ENCODE assay signal across 20 cellular contexts in the genomic region with DNA sequence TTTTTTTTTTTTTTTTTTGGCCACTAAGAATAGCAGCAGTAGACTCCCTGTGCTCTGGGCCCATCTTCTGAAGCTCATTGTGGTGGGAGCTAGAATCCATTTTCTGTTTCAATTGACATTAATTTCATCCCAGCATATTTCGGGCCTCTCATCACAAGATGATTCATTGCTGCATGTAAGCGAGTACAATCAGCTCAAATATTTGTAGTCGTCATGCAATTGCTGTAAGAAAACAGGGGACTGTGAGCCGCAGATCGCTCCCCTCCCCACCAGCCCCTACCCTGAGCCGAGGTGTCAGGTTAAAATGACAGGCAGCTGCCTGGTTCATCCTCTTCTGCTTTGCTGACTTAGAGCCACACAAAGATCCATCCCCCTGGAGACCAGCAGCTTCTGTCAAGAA.
DNase-seq lines count a peak whose midpoint lies in the region; ATAC-seq and TF ChIP-seq lines count a peak whose summit lies in the region.
"Had no signal": no experiment of that assay in that cellular context is flagged by ENCODE, and none has a peak within 500 bp of the region (broad histone marks: within the 10 kb centered on the region; RNA-seq: fewer than 3 reads in every experiment).

No MANE protein-coding gene starts in this region.

- H3K4me2 ChIP-seq in mesenchymal stem cell (ENCODE audit: low read length, poor library complexity, severe bottlenecking), result no peak overlapping the region

- no peaks in the 10 kb centered on the region for H3K9me3 Mint-ChIP-seq in chondrocyte (ENCODE audit: low read depth)
- peaks cover 1% of the 10 kb centered on the region for H3K9me3 Mint-ChIP-seq in activated naive CD8-positive, alpha-beta T cell treated with anti-CD3 and anti-CD28 coated beads for 36 hours
- H3K9me3 Mint-ChIP-seq in activated CD8-positive, alpha-beta T cell treated with anti-CD3 and anti-CD28 coated beads for 36 hours, result no peaks in the 10 kb centered on the region
- H3K9me3 Mint-ChIP-seq: effector memory CD8-positive, alpha-beta T cell; mesothelial cell of epicardium had no signal

- H2BK120ac ChIP-seq in mesenchymal stem cell (ENCODE audit: low read depth, low read length), result no peak overlapping the region

- no peak overlapping the region for H3K14ac ChIP-seq in mesenchymal stem cell (ENCODE audit: low read length in 2 of 2)

- peak; percentile 72 for DNase-seq in AG08395 (ENCODE audit: low spot score)
- peak; percentile 13 for DNase-seq in HT1080 (ENCODE audit: low read depth)
- DNase-seq in chondrocyte (ENCODE audit: low spot score), result no peak
- peak; percentile 37 for DNase-seq in mesenchymal stem cell
- no peak for DNase-seq in activated CD4-positive, CD25-positive, alpha-beta regulatory T cell treated with anti-CD3 and anti-CD28 coated beads, Interleukin-2, amount 50 U/mL, for 72 hours
- no peak for DNase-seq in activated naive CD8-positive, alpha-beta T cell treated with anti-CD3 and anti-CD28 coated beads for 36 hours
- no peak for DNase-seq in activated CD8-positive, alpha-beta T cell treated with anti-CD3 and anti-CD28 coated beads for 36 hours
- DNase-seq: activated CD4-positive, alpha-beta T cell treated with anti-CD3 and anti-CD28 coated beads for 36 hours; activated T-cell treated with anti-CD3 and anti-CD28 coated beads, Interleukin-2, amount 50 U/mL, for 72 hours; AML-193; body of pancreas; DMS 273 treated with DMSO at 0.1 percent for 48 hours; effector memory CD8-positive, alpha-beta T cell; NCI-H1417 treated with DMSO at 0.1 percent for 48 hours; NCI-H510A; T-helper 17 cell had no signal

- H4K91ac ChIP-seq in mesenchymal stem cell (ENCODE audit: low read length), result no peak overlapping the region

- no peaks in the 10 kb centered on the region for H3K79me1 ChIP-seq in mesenchymal stem cell (replicated peaks; ENCODE audit: low read length, poor library complexity, severe bottlenecking)

- no peak overlapping the region for H3K23ac ChIP-seq in mesenchymal stem cell (ENCODE audit: low read length in 2 of 2)

- no peaks in the 10 kb centered on the region for H3K27me3 ChIP-seq in mesenchymal stem cell (ENCODE audit: control insufficient read depth in 1 of 2, insufficient read depth in 1 of 2, low read length in 2 of 2)
- H3K27me3 ChIP-seq: body of pancreas, tibial nerve had no signal

- TF ChIP-seq CTCF in chondrocyte (IDR thresholded peaks at IDR 0.05), result peak; percentile 4
- no peak for TF ChIP-seq CTCF in activated CD8-positive, alpha-beta T cell treated with anti-CD3 and anti-CD28 coated beads for 36 hours (IDR thresholded peaks at IDR 0.05)

- H3K18ac ChIP-seq in mesenchymal stem cell (ENCODE audit: low read depth in 1 of 2, low read length in 2 of 2), result no peak overlapping the region

- H2BK5ac ChIP-seq in mesenchymal stem cell (ENCODE audit: low read depth, low read length, poor library complexity, severe bottlenecking), result no peak overlapping the region

- H2BK12ac ChIP-seq in mesenchymal stem cell (ENCODE audit: low read length in 2 of 2), result no peak overlapping the region

- no peaks in the 10 kb centered on the region for H3K36me3 ChIP-seq in mesenchymal stem cell (ENCODE audit: control insufficient read depth in 1 of 2, insufficient read depth in 2 of 2, low read depth in 1 of 2, low read length in 2 of 2)
- H3K36me3 ChIP-seq: tibial nerve had no signal

- no peak overlapping the region for H2AFZ ChIP-seq in mesenchymal stem cell (ENCODE audit: low read depth, low read length)

- H3K4me1 Mint-ChIP-seq in chondrocyte (ENCODE audit: low read depth), result peaks cover 28% of the 10 kb centered on the region
- H3K4me1 Mint-ChIP-seq in activated naive CD8-positive, alpha-beta T cell treated with anti-CD3 and anti-CD28 coated beads for 36 hours, result no peaks in the 10 kb centered on the region
- H3K4me1 Mint-ChIP-seq in activated CD8-positive, alpha-beta T cell treated with anti-CD3 and anti-CD28 coated beads for 36 hours (ENCODE audit: low read depth), result no peaks in the 10 kb centered on the region
- H3K4me1 Mint-ChIP-seq: activated CD4-positive, alpha-beta T cell treated with anti-CD3 and anti-CD28 coated beads for 36 hours; IgD-negative memory B cell; T-helper 17 cell had no signal

- H3K4me3 ChIP-seq in mesenchymal stem cell (ENCODE audit: insufficient read depth in 1 of 2, low read depth in 1 of 2, low read length in 2 of 2), result no peak overlapping the region
- H3K4me3 ChIP-seq: body of pancreas, tibial nerve had no signal

- 67% methylated on average over 6 of the region's 6 CpGs for WGBS in mesenchymal stem cell

- H3K4me1 ChIP-seq in mesenchymal stem cell (ENCODE audit: control insufficient read depth, insufficient read depth, low read depth, low read length), result no peaks in the 10 kb centered on the region
- H3K4me1 ChIP-seq: body of pancreas had no signal

- CTCF ChIA-PET in activated CD8-positive, alpha-beta T cell treated with anti-CD3 and anti-CD28 coated beads for 36 hours (lab: Charles Lee), result no interaction called here

- no peak for ATAC-seq in HG03520 (IDR thresholded peaks at IDR 0.05; ENCODE audit: unreplicated experiment)
- no peak for ATAC-seq in activated CD8-positive, alpha-beta T cell treated with anti-CD3 and anti-CD28 coated beads for 36 hours
- ATAC-seq: activated CD4-positive, alpha-beta T cell treated with anti-CD3 and anti-CD28 coated beads for 36 hours; activated T-cell treated with anti-CD3 and anti-CD28 coated beads, Interleukin-2, amount 50 U/mL, for 72 hours; body of pancreas; effector memory CD8-positive, alpha-beta T cell; T-helper 17 cell had no signal

- no peaks in the 10 kb centered on the region for H3K36me3 Mint-ChIP-seq in chondrocyte (ENCODE audit: low read depth)
- H3K36me3 Mint-ChIP-seq in activated naive CD8-positive, alpha-beta T cell treated with anti-CD3 and anti-CD28 coated beads for 36 hours, result no peaks in the 10 kb centered on the region
- no peaks in the 10 kb centered on the region for H3K36me3 Mint-ChIP-seq in activated CD8-positive, alpha-beta T cell treated with anti-CD3 and anti-CD28 coated beads for 36 hours (ENCODE audit: low read depth)
- H3K36me3 Mint-ChIP-seq: IgD-negative memory B cell, mesothelial cell of epicardium had no signal

- no peak overlapping the region for H3K27ac ChIP-seq in mesenchymal stem cell (ENCODE audit: low read length, poor library complexity, severe bottlenecking)
- H3K27ac ChIP-seq: body of pancreas had no signal

- H4K8ac ChIP-seq in mesenchymal stem cell (ENCODE audit: low read length), result no peak overlapping the region

- peaks cover 1% of the 10 kb centered on the region for H3K27me3 Mint-ChIP-seq in chondrocyte (ENCODE audit: low read depth)
- H3K27me3 Mint-ChIP-seq in activated naive CD8-positive, alpha-beta T cell treated with anti-CD3 and anti-CD28 coated beads for 36 hours, result no peaks in the 10 kb centered on the region
- H3K27me3 Mint-ChIP-seq in activated CD8-positive, alpha-beta T cell treated with anti-CD3 and anti-CD28 coated beads for 36 hours, result no peaks in the 10 kb centered on the region
- H3K27me3 Mint-ChIP-seq: effector memory CD8-positive, alpha-beta T cell had no signal

- no peaks in the 10 kb centered on the region for H3K9me3 ChIP-seq in mesenchymal stem cell (ENCODE audit: control insufficient read depth, low read length)
- H3K9me3 ChIP-seq: body of pancreas, tibial nerve had no signal

- H2BK15ac ChIP-seq in mesenchymal stem cell (ENCODE audit: low read depth, poor library complexity, severe bottlenecking), result no peak overlapping the region

- POLR2A ChIA-PET in activated CD8-positive, alpha-beta T cell treated with anti-CD3 and anti-CD28 coated beads for 36 hours (lab: Charles Lee), result no interaction called here

- no peak overlapping the region for H3K4ac ChIP-seq in mesenchymal stem cell (ENCODE audit: low read depth in 1 of 2, low read length in 2 of 2)

- H3K9ac ChIP-seq in mesenchymal stem cell (ENCODE audit: low read length), result peak overlapping the region; percentile 76

- H3K4me3 Mint-ChIP-seq in chondrocyte (ENCODE audit: unreplicated experiment), result no peak overlapping the region
- no peak overlapping the region for H3K4me3 Mint-ChIP-seq in activated naive CD8-positive, alpha-beta T cell treated with anti-CD3 and anti-CD28 coated beads for 36 hours
- H3K4me3 Mint-ChIP-seq in activated CD8-positive, alpha-beta T cell treated with anti-CD3 and anti-CD28 coated beads for 36 hours, result no peak overlapping the region
- H3K4me3 Mint-ChIP-seq: activated CD4-positive, alpha-beta T cell treated with anti-CD3 and anti-CD28 coated beads for 36 hours; activated T-cell treated with anti-CD3 and anti-CD28 coated beads, Interleukin-2, amount 50 U/mL, for 72 hours; effector memory CD8-positive, alpha-beta T cell; IgD-negative memory B cell; mesothelial cell of epicardium; T-helper 17 cell had no signal

- H3K27ac Mint-ChIP-seq in chondrocyte (ENCODE audit: unreplicated experiment), result peak overlapping the region; percentile 95
- no peak overlapping the region for H3K27ac Mint-ChIP-seq in activated naive CD8-positive, alpha-beta T cell treated with anti-CD3 and anti-CD28 coated beads for 36 hours
- no peak overlapping the region for H3K27ac Mint-ChIP-seq in activated CD8-positive, alpha-beta T cell treated with anti-CD3 and anti-CD28 coated beads for 36 hours
- H3K27ac Mint-ChIP-seq: activated CD4-positive, alpha-beta T cell treated with anti-CD3 and anti-CD28 coated beads for 36 hours; activated T-cell treated with anti-CD3 and anti-CD28 coated beads, Interleukin-2, amount 50 U/mL, for 72 hours; effector memory CD8-positive, alpha-beta T cell; IgD-negative memory B cell; mesothelial cell of epicardium; T-helper 17 cell had no signal

- H2AK5ac ChIP-seq in mesenchymal stem cell (ENCODE audit: low read length, severe bottlenecking), result no peak overlapping the region

- intact Hi-C loops in activated CD8-positive, alpha-beta T cell treated with anti-CD3 and anti-CD28 coated beads for 36 hours (cut with micrococcal nuclease), result no loop called here

Comparison
In these comparisons a context has a peak if more than half of its experiments do, and no peak if none do; other contexts are left out.
1. DNase-seq: peak in AG08395 (single experiment), HT1080 (single experiment) and mesenchymal stem cell (single experiment); none in chondrocyte (single experiment), activated CD4-positive, CD25-positive, alpha-beta regulatory T cell treated with anti-CD3 and anti-CD28 coated beads, Interleukin-2, amount 50 U/mL, for 72 hours (single experiment), activated naive CD8-positive, alpha-beta T cell treated with anti-CD3 and anti-CD28 coated beads for 36 hours (single experiment) and activated CD8-positive, alpha-beta T cell treated with anti-CD3 and anti-CD28 coated beads for 36 hours (single experiment).